ENCODE assay signal across 8 cellular contexts in genomic region chr10:80357000-80357803, GRCh38. TPM values are rescaled to one million over a fixed set of nuclear protein-coding genes. Genes with fewer than 3 reads are reported as not detected.
A peak's percentile ranks its signal among the peaks of the same experiment; 100 is the strongest.
DNase-seq lines count a peak whose midpoint lies in the region; ATAC-seq, FAIRE-seq and TF ChIP-seq lines count a peak whose summit lies in the region.

No MANE protein-coding gene starts in this region.

- TF ChIP-seq CTCF in retinal pigment epithelial cell (conservative IDR thresholded peaks at IDR 0.05; ENCODE audit: low read depth, low read length) = no peak

- intact Hi-C loops in left ventricle myocardium superior (cut with micrococcal nuclease) = no loop called here

- H3K4me3 ChIP-seq in H7 (ENCODE audit: insufficient read depth, low read depth, low read length) (peak overlapping the region; percentile 50), retinal pigment epithelial cell (ENCODE audit: low read length) (peak overlapping the region; percentile 38)

- peaks cover 15% of the 10 kb centered on the region for H3K27me3 ChIP-seq in H7 (ENCODE audit: control insufficient read depth, insufficient read depth, low read length)

- ATAC-seq in SK-N-SH treated with all-trans-retinoic acid at 6 μM for 48 hours (peak; percentile 55), left ventricle myocardium superior (peak; percentile 43), GM21717 (IDR thresholded peaks at IDR 0.05; ENCODE audit: unreplicated experiment) (no peak)

- FAIRE-seq in urothelium cell line (lab: Jason Lieb, UNC) = no peak

- DNase-seq in H7 (peak; percentile 85), left ventricle myocardium superior (no peak), retinal pigment epithelial cell (ENCODE audit: low read depth) (no peak), urothelium cell line (ENCODE audit: low spot score) (no peak), SIG-M5 (lab: John Stamatoyannopoulos, UW) (no peak), HuH-7.5 (ENCODE audit: low spot score) (no peak)

- H3K36me3 ChIP-seq in H7 (replicated peaks; ENCODE audit: control insufficient read depth, insufficient read depth, low read length) = no peaks in the 10 kb centered on the region

TF ChIP-seq in SK-N-SH treated with all-trans-retinoic acid at 6 μM for 48 hours, 23 proteins besides CTCF, POLR2A, EP300 and RAD21:
- TF ChIP-seq, protein P1, sequence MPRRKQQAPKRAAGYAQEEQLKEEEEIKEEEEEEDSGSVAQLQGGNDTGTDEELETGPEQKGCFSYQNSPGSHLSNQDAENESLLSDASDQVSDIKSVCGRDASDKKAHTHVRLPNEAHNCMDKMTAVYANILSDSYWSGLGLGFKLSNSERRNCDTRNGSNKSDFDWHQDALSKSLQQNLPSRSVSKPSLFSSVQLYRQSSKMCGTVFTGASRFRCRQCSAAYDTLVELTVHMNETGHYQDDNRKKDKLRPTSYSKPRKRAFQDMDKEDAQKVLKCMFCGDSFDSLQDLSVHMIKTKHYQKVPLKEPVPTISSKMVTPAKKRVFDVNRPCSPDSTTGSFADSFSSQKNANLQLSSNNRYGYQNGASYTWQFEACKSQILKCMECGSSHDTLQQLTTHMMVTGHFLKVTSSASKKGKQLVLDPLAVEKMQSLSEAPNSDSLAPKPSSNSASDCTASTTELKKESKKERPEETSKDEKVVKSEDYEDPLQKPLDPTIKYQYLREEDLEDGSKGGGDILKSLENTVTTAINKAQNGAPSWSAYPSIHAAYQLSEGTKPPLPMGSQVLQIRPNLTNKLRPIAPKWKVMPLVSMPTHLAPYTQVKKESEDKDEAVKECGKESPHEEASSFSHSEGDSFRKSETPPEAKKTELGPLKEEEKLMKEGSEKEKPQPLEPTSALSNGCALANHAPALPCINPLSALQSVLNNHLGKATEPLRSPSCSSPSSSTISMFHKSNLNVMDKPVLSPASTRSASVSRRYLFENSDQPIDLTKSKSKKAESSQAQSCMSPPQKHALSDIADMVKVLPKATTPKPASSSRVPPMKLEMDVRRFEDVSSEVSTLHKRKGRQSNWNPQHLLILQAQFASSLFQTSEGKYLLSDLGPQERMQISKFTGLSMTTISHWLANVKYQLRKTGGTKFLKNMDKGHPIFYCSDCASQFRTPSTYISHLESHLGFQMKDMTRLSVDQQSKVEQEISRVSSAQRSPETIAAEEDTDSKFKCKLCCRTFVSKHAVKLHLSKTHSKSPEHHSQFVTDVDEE (CRISPR knock-in tag; IDR thresholded peaks at IDR 0.05) = no peak
- no peak for TF ChIP-seq ZNF70 (CRISPR knock-in tag; IDR thresholded peaks at IDR 0.05)
- TF ChIP-seq, protein P2, sequence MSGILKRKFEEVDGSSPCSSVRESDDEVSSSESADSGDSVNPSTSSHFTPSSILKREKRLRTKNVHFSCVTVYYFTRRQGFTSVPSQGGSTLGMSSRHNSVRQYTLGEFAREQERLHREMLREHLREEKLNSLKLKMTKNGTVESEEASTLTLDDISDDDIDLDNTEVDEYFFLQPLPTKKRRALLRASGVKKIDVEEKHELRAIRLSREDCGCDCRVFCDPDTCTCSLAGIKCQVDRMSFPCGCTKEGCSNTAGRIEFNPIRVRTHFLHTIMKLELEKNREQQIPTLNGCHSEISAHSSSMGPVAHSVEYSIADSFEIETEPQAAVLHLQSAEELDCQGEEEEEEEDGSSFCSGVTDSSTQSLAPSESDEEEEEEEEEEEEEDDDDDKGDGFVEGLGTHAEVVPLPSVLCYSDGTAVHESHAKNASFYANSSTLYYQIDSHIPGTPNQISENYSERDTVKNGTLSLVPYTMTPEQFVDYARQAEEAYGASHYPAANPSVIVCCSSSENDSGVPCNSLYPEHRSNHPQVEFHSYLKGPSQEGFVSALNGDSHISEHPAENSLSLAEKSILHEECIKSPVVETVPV (CRISPR knock-in tag; IDR thresholded peaks at IDR 0.05) = no peak
- no peak for TF ChIP-seq TOX (CRISPR knock-in tag; IDR thresholded peaks at IDR 0.05; ENCODE audit: borderline replicate concordance)
- TF ChIP-seq OSR1 (CRISPR knock-in tag; IDR thresholded peaks at IDR 0.05) = no peak
- TF ChIP-seq ZNF8 (CRISPR knock-in tag; IDR thresholded peaks at IDR 0.05) = no peak
- no peak for TF ChIP-seq ZFP3 (CRISPR knock-in tag; IDR thresholded peaks at IDR 0.05)
- TF ChIP-seq, protein P3, sequence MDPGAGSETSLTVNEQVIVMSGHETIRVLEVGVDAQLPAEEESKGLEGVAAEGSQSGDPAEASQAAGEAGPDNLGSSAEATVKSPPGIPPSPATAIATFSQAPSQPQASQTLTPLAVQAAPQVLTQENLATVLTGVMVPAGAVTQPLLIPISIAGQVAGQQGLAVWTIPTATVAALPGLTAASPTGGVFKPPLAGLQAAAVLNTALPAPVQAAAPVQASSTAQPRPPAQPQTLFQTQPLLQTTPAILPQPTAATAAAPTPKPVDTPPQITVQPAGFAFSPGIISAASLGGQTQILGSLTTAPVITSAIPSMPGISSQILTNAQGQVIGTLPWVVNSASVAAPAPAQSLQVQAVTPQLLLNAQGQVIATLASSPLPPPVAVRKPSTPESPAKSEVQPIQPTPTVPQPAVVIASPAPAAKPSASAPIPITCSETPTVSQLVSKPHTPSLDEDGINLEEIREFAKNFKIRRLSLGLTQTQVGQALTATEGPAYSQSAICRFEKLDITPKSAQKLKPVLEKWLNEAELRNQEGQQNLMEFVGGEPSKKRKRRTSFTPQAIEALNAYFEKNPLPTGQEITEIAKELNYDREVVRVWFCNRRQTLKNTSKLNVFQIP (CRISPR knock-in tag; IDR thresholded peaks at IDR 0.05; ENCODE audit: borderline replicate concordance, low read depth) = no peak
- TF ChIP-seq PATZ1 (CRISPR knock-in tag; IDR thresholded peaks at IDR 0.05; ENCODE audit: borderline replicate concordance) = no peak
TF ChIP-seq in SK-N-SH treated with all-trans-retinoic acid at 6 μM for 48 hours: peak in this region for 0.

RNA-seq across cellular contexts. Expression of gene DYDC2, which starts 0.6 kb away (rescaled TPM):
- total RNA-seq in H7 (2014; rRNA removed; shearing (Covaris generic)) = 0.97 and 1.1 TPM in 2 replicates
- not detected for total RNA-seq in left ventricle myocardium superior

RNA-seq across cellular contexts. Expression of gene DYDC1, which starts 0.6 kb away (rescaled TPM):
- not detected in 2 replicates for total RNA-seq in H7 (2014; rRNA removed; shearing (Covaris generic))
- total RNA-seq in left ventricle myocardium superior = not detected

RNA-seq across cellular contexts. Expression of gene PRXL2A, which starts 51.1 kb away (rescaled TPM):
- total RNA-seq in H7 (2014; rRNA removed; shearing (Covaris generic)) = 35.0 and 36.1 TPM in 2 replicates
- 119 TPM for total RNA-seq in left ventricle myocardium superior
